ENCODE assay signal across 1 cellular context in the genomic region with DNA sequence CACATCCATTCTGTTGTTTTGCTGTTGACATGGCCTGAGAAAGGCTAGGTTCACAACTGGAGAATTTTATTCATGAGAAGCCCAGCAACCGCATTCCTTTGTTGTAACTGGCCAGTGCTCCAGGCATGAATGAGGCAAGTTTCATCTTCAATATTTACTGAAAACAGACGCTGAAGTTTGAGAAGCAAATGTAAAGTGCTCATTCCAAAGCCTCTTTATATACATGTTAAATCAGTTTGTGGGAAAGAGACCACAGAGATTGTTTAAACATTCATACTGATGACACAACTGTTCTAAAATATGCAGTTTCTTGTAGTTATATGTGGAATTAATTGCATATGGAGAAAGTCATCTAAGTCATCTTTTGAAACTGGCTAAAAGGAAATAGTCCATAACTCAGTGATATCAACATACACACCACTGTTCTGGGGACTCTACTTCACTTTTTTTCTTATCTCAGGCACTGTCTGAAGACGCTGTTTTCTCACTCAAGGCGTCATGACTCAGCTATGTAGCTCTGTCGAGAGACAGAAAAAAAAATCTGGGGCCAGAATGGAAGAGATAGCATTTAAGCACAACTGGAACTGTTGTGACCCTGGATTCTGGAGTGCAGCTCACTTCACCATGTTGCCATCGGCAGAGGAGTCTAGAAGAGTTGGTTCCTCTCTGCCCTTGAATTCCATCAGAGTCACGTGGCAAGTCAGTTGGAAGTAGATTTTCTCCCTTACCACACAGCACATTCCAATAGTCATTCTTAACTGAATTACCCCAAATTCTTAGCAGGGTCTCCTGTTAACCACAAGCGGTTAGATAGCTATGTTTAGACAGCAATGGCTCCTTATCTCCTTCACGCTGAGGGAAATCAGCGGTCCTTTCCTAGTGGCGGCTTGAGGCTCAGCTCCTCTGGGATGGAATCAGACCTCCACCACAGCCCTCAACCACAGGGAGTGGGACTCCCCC.
A peak's percentile ranks its signal among the peaks of the same experiment; 100 is the strongest.
TF ChIP-seq lines count a peak whose summit lies in the region.

No MANE protein-coding gene starts in this region.

TF ChIP-seq in K562, 482 proteins besides CTCF, POLR2A, EP300 and RAD21 (continued from another document):
- TF ChIP-seq, protein P1, sequence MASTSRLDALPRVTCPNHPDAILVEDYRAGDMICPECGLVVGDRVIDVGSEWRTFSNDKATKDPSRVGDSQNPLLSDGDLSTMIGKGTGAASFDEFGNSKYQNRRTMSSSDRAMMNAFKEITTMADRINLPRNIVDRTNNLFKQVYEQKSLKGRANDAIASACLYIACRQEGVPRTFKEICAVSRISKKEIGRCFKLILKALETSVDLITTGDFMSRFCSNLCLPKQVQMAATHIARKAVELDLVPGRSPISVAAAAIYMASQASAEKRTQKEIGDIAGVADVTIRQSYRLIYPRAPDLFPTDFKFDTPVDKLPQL (IDR thresholded peaks at IDR 0.05; ENCODE audit: extremely low read depth, insufficient read length), result no peak
- no peak for TF ChIP-seq TEAD4 (IDR thresholded peaks at IDR 0.05; ENCODE audit: low read length)
- no peak for TF ChIP-seq TEAD4 (CRISPR knock-in tag; IDR thresholded peaks at IDR 0.05; ENCODE audit: borderline replicate concordance)
- TF ChIP-seq, protein P2, sequence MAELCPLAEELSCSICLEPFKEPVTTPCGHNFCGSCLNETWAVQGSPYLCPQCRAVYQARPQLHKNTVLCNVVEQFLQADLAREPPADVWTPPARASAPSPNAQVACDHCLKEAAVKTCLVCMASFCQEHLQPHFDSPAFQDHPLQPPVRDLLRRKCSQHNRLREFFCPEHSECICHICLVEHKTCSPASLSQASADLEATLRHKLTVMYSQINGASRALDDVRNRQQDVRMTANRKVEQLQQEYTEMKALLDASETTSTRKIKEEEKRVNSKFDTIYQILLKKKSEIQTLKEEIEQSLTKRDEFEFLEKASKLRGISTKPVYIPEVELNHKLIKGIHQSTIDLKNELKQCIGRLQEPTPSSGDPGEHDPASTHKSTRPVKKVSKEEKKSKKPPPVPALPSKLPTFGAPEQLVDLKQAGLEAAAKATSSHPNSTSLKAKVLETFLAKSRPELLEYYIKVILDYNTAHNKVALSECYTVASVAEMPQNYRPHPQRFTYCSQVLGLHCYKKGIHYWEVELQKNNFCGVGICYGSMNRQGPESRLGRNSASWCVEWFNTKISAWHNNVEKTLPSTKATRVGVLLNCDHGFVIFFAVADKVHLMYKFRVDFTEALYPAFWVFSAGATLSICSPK (IDR thresholded peaks at IDR 0.05; ENCODE audit: borderline replicate concordance), result no peak
- no peak for TF ChIP-seq FOXP1 (CRISPR knock-in tag; IDR thresholded peaks at IDR 0.05)
- no peak for TF ChIP-seq FOS (IDR thresholded peaks at IDR 0.05; ENCODE audit: extremely low read depth, insufficient read length)
- TF ChIP-seq TCF7L2 (IDR thresholded peaks at IDR 0.05; ENCODE audit: low read depth, low read length), result no peak
- peak; percentile 65 for TF ChIP-seq SMAD4 (CRISPR knock-in tag; conservative IDR thresholded peaks at IDR 0.05)
- TF ChIP-seq GATAD2A (IDR thresholded peaks at IDR 0.05), result no peak
- TF ChIP-seq, protein P3, sequence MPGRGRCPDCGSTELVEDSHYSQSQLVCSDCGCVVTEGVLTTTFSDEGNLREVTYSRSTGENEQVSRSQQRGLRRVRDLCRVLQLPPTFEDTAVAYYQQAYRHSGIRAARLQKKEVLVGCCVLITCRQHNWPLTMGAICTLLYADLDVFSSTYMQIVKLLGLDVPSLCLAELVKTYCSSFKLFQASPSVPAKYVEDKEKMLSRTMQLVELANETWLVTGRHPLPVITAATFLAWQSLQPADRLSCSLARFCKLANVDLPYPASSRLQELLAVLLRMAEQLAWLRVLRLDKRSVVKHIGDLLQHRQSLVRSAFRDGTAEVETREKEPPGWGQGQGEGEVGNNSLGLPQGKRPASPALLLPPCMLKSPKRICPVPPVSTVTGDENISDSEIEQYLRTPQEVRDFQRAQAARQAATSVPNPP (IDR thresholded peaks at IDR 0.05; ENCODE audit: borderline replicate concordance, insufficient read depth, insufficient read length), result no peak
- TF ChIP-seq KDM1A (IDR thresholded peaks at IDR 0.05), result peak; percentile 75 to 79
- no peak; the same call in none of the 2 replicates for TF ChIP-seq STAT5A (IDR thresholded peaks at IDR 0.05; ENCODE audit: borderline replicate concordance, low read length)
- TF ChIP-seq, protein P4, sequence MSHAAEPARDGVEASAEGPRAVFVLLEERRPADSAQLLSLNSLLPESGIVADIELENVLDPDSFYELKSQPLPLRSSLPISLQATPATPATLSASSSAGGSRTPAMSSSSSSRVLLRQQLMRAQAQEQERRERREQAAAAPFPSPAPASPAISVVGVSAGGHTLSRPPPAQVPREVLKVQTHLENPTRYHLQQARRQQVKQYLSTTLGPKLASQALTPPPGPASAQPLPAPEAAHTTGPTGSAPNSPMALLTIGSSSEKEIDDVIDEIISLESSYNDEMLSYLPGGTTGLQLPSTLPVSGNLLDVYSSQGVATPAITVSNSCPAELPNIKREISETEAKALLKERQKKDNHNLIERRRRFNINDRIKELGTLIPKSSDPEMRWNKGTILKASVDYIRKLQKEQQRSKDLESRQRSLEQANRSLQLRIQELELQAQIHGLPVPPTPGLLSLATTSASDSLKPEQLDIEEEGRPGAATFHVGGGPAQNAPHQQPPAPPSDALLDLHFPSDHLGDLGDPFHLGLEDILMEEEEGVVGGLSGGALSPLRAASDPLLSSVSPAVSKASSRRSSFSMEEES (CRISPR knock-in tag; IDR thresholded peaks at IDR 0.05), result peak; percentile 46
- TF ChIP-seq DMBX1 (CRISPR knock-in tag; IDR thresholded peaks at IDR 0.05; ENCODE audit: borderline replicate concordance), result no peak
- no peak for TF ChIP-seq HEY1 (CRISPR knock-in tag; IDR thresholded peaks at IDR 0.05; ENCODE audit: borderline replicate concordance)
- TF ChIP-seq GATA2 (CRISPR knock-in tag; IDR thresholded peaks at IDR 0.05), result no peak
- TF ChIP-seq, protein P5, sequence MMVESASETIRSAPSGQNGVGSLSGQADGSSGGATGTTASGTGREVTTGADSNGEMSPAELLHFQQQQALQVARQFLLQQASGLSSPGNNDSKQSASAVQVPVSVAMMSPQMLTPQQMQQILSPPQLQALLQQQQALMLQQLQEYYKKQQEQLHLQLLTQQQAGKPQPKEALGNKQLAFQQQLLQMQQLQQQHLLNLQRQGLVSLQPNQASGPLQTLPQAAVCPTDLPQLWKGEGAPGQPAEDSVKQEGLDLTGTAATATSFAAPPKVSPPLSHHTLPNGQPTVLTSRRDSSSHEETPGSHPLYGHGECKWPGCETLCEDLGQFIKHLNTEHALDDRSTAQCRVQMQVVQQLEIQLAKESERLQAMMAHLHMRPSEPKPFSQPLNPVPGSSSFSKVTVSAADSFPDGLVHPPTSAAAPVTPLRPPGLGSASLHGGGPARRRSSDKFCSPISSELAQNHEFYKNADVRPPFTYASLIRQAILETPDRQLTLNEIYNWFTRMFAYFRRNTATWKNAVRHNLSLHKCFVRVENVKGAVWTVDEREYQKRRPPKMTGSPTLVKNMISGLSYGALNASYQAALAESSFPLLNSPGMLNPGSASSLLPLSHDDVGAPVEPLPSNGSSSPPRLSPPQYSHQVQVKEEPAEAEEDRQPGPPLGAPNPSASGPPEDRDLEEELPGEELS (CRISPR knock-in tag; IDR thresholded peaks at IDR 0.05; ENCODE audit: borderline replicate concordance), result no peak
- TF ChIP-seq KDM5B (IDR thresholded peaks at IDR 0.05; ENCODE audit: insufficient replicate concordance, low read depth, low read length), result no peak
- TF ChIP-seq ZNF197 (CRISPR knock-in tag; IDR thresholded peaks at IDR 0.05; ENCODE audit: low read depth), result no peak
- TF ChIP-seq ZNF583 (CRISPR knock-in tag; IDR thresholded peaks at IDR 0.05), result no peak
- no peak for TF ChIP-seq TCF3 (CRISPR knock-in tag; IDR thresholded peaks at IDR 0.05)
- TF ChIP-seq, protein P6, sequence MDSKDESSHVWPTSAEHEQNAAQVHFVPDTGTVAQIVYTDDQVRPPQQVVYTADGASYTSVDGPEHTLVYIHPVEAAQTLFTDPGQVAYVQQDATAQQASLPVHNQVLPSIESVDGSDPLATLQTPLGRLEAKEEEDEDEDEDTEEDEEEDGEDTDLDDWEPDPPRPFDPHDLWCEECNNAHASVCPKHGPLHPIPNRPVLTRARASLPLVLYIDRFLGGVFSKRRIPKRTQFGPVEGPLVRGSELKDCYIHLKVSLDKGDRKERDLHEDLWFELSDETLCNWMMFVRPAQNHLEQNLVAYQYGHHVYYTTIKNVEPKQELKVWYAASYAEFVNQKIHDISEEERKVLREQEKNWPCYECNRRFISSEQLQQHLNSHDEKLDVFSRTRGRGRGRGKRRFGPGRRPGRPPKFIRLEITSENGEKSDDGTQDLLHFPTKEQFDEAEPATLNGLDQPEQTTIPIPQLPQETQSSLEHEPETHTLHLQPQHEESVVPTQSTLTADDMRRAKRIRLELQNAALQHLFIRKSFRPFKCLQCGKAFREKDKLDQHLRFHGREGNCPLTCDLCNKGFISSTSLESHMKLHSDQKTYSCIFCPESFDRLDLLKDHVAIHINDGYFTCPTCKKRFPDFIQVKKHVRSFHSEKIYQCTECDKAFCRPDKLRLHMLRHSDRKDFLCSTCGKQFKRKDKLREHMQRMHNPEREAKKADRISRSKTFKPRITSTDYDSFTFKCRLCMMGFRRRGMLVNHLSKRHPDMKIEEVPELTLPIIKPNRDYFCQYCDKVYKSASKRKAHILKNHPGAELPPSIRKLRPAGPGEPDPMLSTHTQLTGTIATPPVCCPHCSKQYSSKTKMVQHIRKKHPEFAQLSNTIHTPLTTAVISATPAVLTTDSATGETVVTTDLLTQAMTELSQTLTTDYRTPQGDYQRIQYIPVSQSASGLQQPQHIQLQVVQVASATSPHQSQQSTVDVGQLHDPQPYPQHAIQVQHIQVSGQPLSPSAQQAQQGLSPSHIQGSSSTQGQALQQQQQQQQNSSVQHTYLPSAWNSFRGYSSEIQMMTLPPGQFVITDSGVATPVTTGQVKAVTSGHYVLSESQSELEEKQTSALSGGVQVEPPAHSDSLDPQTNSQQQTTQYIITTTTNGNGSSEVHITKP (IDR thresholded peaks at IDR 0.05; ENCODE audit: partially characterized antibody), result no peak
- TF ChIP-seq MXI1 (IDR thresholded peaks at IDR 0.05; ENCODE audit: low read depth, low read length), result no peak
- TF ChIP-seq ZNF408 (CRISPR knock-in tag; IDR thresholded peaks at IDR 0.05; ENCODE audit: low read depth), result no peak
- TF ChIP-seq, protein P7, sequence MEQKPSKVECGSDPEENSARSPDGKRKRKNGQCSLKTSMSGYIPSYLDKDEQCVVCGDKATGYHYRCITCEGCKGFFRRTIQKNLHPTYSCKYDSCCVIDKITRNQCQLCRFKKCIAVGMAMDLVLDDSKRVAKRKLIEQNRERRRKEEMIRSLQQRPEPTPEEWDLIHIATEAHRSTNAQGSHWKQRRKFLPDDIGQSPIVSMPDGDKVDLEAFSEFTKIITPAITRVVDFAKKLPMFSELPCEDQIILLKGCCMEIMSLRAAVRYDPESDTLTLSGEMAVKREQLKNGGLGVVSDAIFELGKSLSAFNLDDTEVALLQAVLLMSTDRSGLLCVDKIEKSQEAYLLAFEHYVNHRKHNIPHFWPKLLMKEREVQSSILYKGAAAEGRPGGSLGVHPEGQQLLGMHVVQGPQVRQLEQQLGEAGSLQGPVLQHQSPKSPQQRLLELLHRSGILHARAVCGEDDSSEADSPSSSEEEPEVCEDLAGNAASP (IDR thresholded peaks at IDR 0.05), result no peak
- TF ChIP-seq, protein P8, sequence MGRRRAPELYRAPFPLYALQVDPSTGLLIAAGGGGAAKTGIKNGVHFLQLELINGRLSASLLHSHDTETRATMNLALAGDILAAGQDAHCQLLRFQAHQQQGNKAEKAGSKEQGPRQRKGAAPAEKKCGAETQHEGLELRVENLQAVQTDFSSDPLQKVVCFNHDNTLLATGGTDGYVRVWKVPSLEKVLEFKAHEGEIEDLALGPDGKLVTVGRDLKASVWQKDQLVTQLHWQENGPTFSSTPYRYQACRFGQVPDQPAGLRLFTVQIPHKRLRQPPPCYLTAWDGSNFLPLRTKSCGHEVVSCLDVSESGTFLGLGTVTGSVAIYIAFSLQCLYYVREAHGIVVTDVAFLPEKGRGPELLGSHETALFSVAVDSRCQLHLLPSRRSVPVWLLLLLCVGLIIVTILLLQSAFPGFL (CRISPR knock-in tag; IDR thresholded peaks at IDR 0.05), result no peak
